ENCODE assay signal across 16 cellular contexts in genomic region chr14:99718811-99719192, GRCh38. TPM values are rescaled to one million over a fixed set of nuclear protein-coding genes. Genes with fewer than 3 reads are reported as not detected.
A peak's percentile ranks its signal among the peaks of the same experiment; 100 is the strongest.
DNase-seq lines count a peak whose midpoint lies in the region; ATAC-seq, FAIRE-seq and TF ChIP-seq lines count a peak whose summit lies in the region.
"Had no signal": no experiment of that assay in that cellular context is flagged by ENCODE, and none has a peak within 500 bp of the region (broad histone marks: within the 10 kb centered on the region; RNA-seq: fewer than 3 reads in every experiment).

No MANE protein-coding gene starts in this region.

- POLR2A ChIA-PET in activated CD8-positive, alpha-beta T cell treated with anti-CD3 and anti-CD28 coated beads for 36 hours (lab: Charles Lee), result interaction anchor here (0.6 to 1.4 kb wide), 2 partner anchors 19 to 252 kb away, joined by 3 read pairs; no protein-coding TSS in a partner anchor
- POLR2A ChIA-PET in RWPE1 (lab: Yijun Ruan, JAX; ENCODE audit: low non-redundant PET), result no interaction called here

- no peak overlapping the region for H3K4me3 ChIP-seq in stomach

- intact Hi-C loops in activated CD8-positive, alpha-beta T cell treated with anti-CD3 and anti-CD28 coated beads for 36 hours (cut with micrococcal nuclease), result no loop called here
- intact Hi-C loops in stomach (cut with DNase I; ENCODE audit: low total_unique reads), result no loop called here

- H3K4me1 Mint-ChIP-seq in activated CD8-positive, alpha-beta T cell treated with anti-CD3 and anti-CD28 coated beads for 36 hours (ENCODE audit: low read depth), result no peaks in the 10 kb centered on the region
- H3K4me1 Mint-ChIP-seq: activated CD4-positive, alpha-beta T cell treated with anti-CD3 and anti-CD28 coated beads, Interleukin-2, amount 10 ng/mL, durations not matched to agents 24 days and 14 days had no signal

- H3K4me1 ChIP-seq in stomach, result no peaks in the 10 kb centered on the region

- no peaks in the 10 kb centered on the region for H3K36me3 ChIP-seq in stomach

- no peak overlapping the region for H3K27ac ChIP-seq in stomach
- H3K27ac ChIP-seq in RWPE1, result no peak overlapping the region

- CTCF ChIA-PET in activated CD8-positive, alpha-beta T cell treated with anti-CD3 and anti-CD28 coated beads for 36 hours (lab: Charles Lee), result interaction anchor here (1.3 kb wide), 1 partner anchor 12 kb away, joined by 7 read pairs; no protein-coding TSS in a partner anchor
- CTCF ChIA-PET in RWPE1 (lab: Yijun Ruan, JAX), result no interaction called here

- peaks cover 4% of the 10 kb centered on the region for H3K27me3 Mint-ChIP-seq in activated CD8-positive, alpha-beta T cell treated with anti-CD3 and anti-CD28 coated beads for 36 hours

- DNase-seq in GM12892 (ENCODE audit: insufficient read length) (no peak), germinal center (ENCODE audit: low spot score) (no peak), stomach (no peak), RWPE1 (ENCODE audit: low spot score) (no peak)
- DNase-seq in activated CD8-positive, alpha-beta T cell treated with anti-CD3 and anti-CD28 coated beads for 36 hours, result no peak
- DNase-seq: activated CD4-positive, alpha-beta T cell treated with anti-CD3 and anti-CD28 coated beads, Interleukin-2, amount 10 ng/mL, durations not matched to agents 24 days and 14 days; activated T-cell treated with anti-CD3 and anti-CD28 coated beads, Interleukin-2, amount 50 U/mL, for 72 hours; foreskin melanocyte; PC-3 had no signal

- FAIRE-seq in GM12892 (lab: Jason Lieb, UNC), result peak; percentile 30
- FAIRE-seq: astrocyte, keratinocyte had no signal

- H3K27me3 ChIP-seq in stomach, result no peaks in the 10 kb centered on the region

- TF ChIP-seq POLR2A in GM12892 (IDR thresholded peaks at IDR 0.05; ENCODE audit: low read depth, low read length), result no peak
- no peak for TF ChIP-seq POLR2A in stomach (IDR thresholded peaks at IDR 0.05)

- ATAC-seq in GM19395 (IDR thresholded peaks at IDR 0.05; ENCODE audit: unreplicated experiment) (peak; percentile 78), HG02852 (IDR thresholded peaks at IDR 0.05; ENCODE audit: unreplicated experiment) (peak; percentile 56), HG03521 (IDR thresholded peaks at IDR 0.05; ENCODE audit: unreplicated experiment) (peak; percentile 49)
- ATAC-seq in activated CD8-positive, alpha-beta T cell treated with anti-CD3 and anti-CD28 coated beads for 36 hours, result no peak
- ATAC-seq: activated T-cell treated with anti-CD3 and anti-CD28 coated beads, Interleukin-2, amount 50 U/mL, for 72 hours; PC-3 had no signal

- TF ChIP-seq EP300 in stomach (IDR thresholded peaks at IDR 0.05), result no peak

- no peaks in the 10 kb centered on the region for H3K36me3 Mint-ChIP-seq in activated CD8-positive, alpha-beta T cell treated with anti-CD3 and anti-CD28 coated beads for 36 hours (ENCODE audit: low read depth)

- H3K9me3 ChIP-seq in stomach, result no peaks in the 10 kb centered on the region

- no peak overlapping the region for H3K27ac Mint-ChIP-seq in activated CD8-positive, alpha-beta T cell treated with anti-CD3 and anti-CD28 coated beads for 36 hours
- H3K27ac Mint-ChIP-seq: activated CD4-positive, alpha-beta T cell treated with anti-CD3 and anti-CD28 coated beads, Interleukin-2, amount 10 ng/mL, durations not matched to agents 24 days and 14 days; activated T-cell treated with anti-CD3 and anti-CD28 coated beads, Interleukin-2, amount 50 U/mL, for 72 hours had no signal

- no peak for TF ChIP-seq CTCF in activated CD8-positive, alpha-beta T cell treated with anti-CD3 and anti-CD28 coated beads for 36 hours (IDR thresholded peaks at IDR 0.05)
- no peak for TF ChIP-seq CTCF in stomach (IDR thresholded peaks at IDR 0.05)
- no peak for TF ChIP-seq CTCF in RWPE1 (conservative IDR thresholded peaks at IDR 0.05; ENCODE audit: low read depth)

- WGBS in stomach, 5 donors, result 74 to 78% (median 76%) methylated on average over 5 of the region's 5 CpGs

- H3K4me3 Mint-ChIP-seq in activated CD8-positive, alpha-beta T cell treated with anti-CD3 and anti-CD28 coated beads for 36 hours, result no peak overlapping the region
- H3K4me3 Mint-ChIP-seq: activated CD4-positive, alpha-beta T cell treated with anti-CD3 and anti-CD28 coated beads, Interleukin-2, amount 10 ng/mL, durations not matched to agents 24 days and 14 days; activated T-cell treated with anti-CD3 and anti-CD28 coated beads, Interleukin-2, amount 50 U/mL, for 72 hours had no signal

- H3K9me3 Mint-ChIP-seq in activated CD8-positive, alpha-beta T cell treated with anti-CD3 and anti-CD28 coated beads for 36 hours, result no peaks in the 10 kb centered on the region
- H3K9me3 Mint-ChIP-seq: activated CD4-positive, alpha-beta T cell treated with anti-CD3 and anti-CD28 coated beads, Interleukin-2, amount 10 ng/mL, durations not matched to agents 24 days and 14 days; activated T-cell treated with anti-CD3 and anti-CD28 coated beads, Interleukin-2, amount 50 U/mL, for 72 hours had no signal

RNA-seq across cellular contexts. Expression of gene CYP46A1, which starts 34.7 kb away (rescaled TPM):
- polyA plus RNA-seq in GM12892 (2012; ENCODE audit: missing spikeins), result not detected
- total RNA-seq in activated CD8-positive, alpha-beta T cell treated with anti-CD3 and anti-CD28 coated beads for 36 hours, result under 1 TPM; 0.16 to 0.20 TPM
- total RNA-seq in stomach, result 1 to 10 TPM in 3 of 5 donors, not detected in 2; 1.2 to 2.9 (median 2.2) TPM
- polyA plus RNA-seq in stomach, result under 1 TPM; 0.15 to 0.68 (median 0.53) TPM
- total RNA-seq: H4; T-helper 1 cell treated with Interleukin-12 subunit alpha and Interleukin-12 subunit beta and Interleukin-4 antibody, amounts not matched to agents 30 ng/mL and 1 ng/mL, for 36 hours had no signal
